25 cellular contexts compared by ENCODE assay signal in the genomic region with DNA sequence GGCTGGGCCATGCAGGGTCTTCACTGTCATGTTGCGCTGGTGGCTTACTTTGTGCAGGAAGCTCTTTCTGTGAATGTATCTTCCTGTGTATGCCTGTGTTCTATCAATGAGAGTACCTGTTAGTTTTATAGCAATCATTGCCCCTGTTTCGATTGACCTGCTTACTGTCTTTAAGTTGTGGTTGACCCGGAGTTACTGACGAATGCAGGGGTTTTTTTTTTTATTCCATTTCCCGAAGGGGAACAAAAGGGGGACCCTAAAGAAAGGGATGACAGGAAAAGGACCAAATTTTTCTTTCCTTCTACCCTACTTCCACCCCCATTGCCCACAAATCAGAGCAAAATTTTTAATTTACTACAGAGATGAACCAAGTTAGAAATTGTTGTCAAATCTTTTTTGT. TPM values are rescaled to one million over a fixed set of nuclear protein-coding genes. Genes with fewer than 3 reads are reported as not detected.
"Had no signal": no experiment of that assay in that cellular context is flagged by ENCODE, and none has a peak within 500 bp of the region (broad histone marks: within the 10 kb centered on the region; RNA-seq: fewer than 3 reads in every experiment).

A gene (minus strand): TSS at position 101 of the 400 bp plus-strand sequence. CDS start 71 bp downstream, at position 30.

- H3K4me3 ChIP-seq: K562, SJSA1, SK-N-MC had no signal

- H3K27ac ChIP-seq: KMS-11, SJSA1, SK-N-MC had no signal

- H3K4me3 Mint-ChIP-seq: IgD-negative memory B cell had no signal

- H3K9me3 ChIP-seq: SJSA1 had no signal

- H3K4me1 Mint-ChIP-seq: IgD-negative memory B cell had no signal

- H3K4me2 ChIP-seq: KMS-11 had no signal

- FAIRE-seq: K562, RCC 7860 had no signal

- ATAC-seq: K562 had no signal

- H3K9ac ChIP-seq: KMS-11 had no signal

- H3K9me3 Mint-ChIP-seq: IgD-negative memory B cell had no signal

- H3K4me1 ChIP-seq: SJSA1 had no signal

- DNase-seq: Kasumi-1, MM.1S, NCI-H1092 treated with DMSO at 0.1 percent for 48 hours, NCI-H1436, NCI-H187, NCI-H2029, NCI-H2081 treated with DMSO at 0.1 percent for 48 hours, NCI-H2171, NCI-H226, NCI-H446, NCI-H510A, NCI-H524 treated with DMSO at 0.1 percent for 48 hours, NCI-H69, NCI-H774, Right ventricle myocardium superior, RPMI8226, SIG-M5 had no signal

- H3K36me3 ChIP-seq: SJSA1 had no signal

- H3K27ac Mint-ChIP-seq: IgD-negative memory B cell had no signal

RNA-seq across cellular contexts. Expression of the gene that starts here (rescaled TPM):
- total RNA-seq: HT1080, K562, M059J, Right ventricle myocardium superior, SJSA1 had no signal
- polyA plus RNA-seq: IgD-negative memory B cell, K562 had no signal
